25 cellular contexts compared by ENCODE assay signal in the genomic region with DNA sequence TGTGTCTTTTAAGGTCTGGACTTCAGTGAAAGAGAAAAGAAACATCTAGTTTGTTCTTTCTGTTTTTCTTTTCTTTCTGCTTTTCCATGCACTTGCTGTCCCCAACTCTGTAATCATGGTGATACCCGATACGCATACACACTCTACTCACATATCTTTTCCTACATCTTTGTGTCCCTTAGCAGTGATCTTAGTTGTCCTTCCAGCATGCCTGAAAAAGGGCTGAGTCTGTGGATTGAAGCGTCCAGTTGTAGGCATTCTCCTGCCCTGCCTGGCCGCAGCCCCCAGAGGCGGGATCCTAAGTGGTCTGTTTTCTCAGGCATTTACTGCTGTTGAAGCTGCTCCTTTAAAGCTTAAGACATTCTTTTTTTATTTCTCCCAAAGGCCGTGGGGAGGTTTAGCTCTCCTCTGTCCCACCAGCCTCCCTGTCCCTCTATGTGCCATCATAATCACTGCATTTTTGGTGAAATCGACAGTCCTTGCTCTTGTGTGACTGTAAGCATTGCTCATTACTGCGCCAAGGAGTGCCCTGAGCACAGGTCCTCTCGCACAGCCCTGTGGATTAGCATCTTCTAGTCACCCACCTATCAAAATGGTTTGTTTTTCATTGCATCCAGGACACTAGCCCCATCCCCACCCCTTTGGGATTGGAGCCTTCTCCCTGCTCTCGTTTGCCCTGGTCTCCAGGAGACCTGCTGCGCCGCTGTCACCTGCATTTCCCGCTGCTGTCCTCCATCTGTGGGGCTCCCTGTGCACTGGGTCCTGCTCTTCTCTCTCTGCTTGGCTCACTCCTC. TPM values are rescaled to one million over a fixed set of nuclear protein-coding genes. Genes with fewer than 3 reads are reported as not detected.
DNase-seq lines count a peak whose midpoint lies in the region; ATAC-seq, FAIRE-seq and TF ChIP-seq lines count a peak whose summit lies in the region.
"Had no signal": no experiment of that assay in that cellular context is flagged by ENCODE, and none has a peak within 500 bp of the region (broad histone marks: within the 10 kb centered on the region; RNA-seq: fewer than 3 reads in every experiment).

No MANE protein-coding gene starts in this region.

- H2BK15ac ChIP-seq in H9 (ENCODE audit: low read depth, low read length), result no peak overlapping the region
- H2BK15ac ChIP-seq in H1 (ENCODE audit: low read length), result no peak overlapping the region

- H3K4ac ChIP-seq in H9 (ENCODE audit: low read depth, low read length) (no peak overlapping the region), H1 (replicated peaks; ENCODE audit: insufficient read length, low read depth, low read length) (no peak overlapping the region)

- peak overlapping the region; percentile 32; the same call in 1 of the 2 replicates for H3K27ac ChIP-seq in BLaER1
- H3K27ac ChIP-seq in H9 (ENCODE audit: insufficient read length, low read depth, low read length), result no peak overlapping the region
- no peak overlapping the region for H3K27ac ChIP-seq in H1 (ENCODE audit: low read depth, low read length)
- peak overlapping the region; percentile 63 for H3K27ac ChIP-seq in neural progenitor cell
- H3K27ac ChIP-seq: breast epithelium had no signal

- ATAC-seq in GM18858 (IDR thresholded peaks at IDR 0.05; ENCODE audit: unreplicated experiment) (no peak), HG03025 (IDR thresholded peaks at IDR 0.05; ENCODE audit: low FRiP score, unreplicated experiment) (no peak)
- ATAC-seq: Panc1 had no signal

- no peak overlapping the region for H3T11ph ChIP-seq in H9 (ENCODE audit: low read length)

- H4K5ac ChIP-seq in H9 (ENCODE audit: insufficient read length, low read depth, low read length) (no peak overlapping the region), H1 (ENCODE audit: insufficient read length, low read depth, low read length) (no peak overlapping the region)

- H2AFZ ChIP-seq in H9 (ENCODE audit: low read length), result no peak overlapping the region
- H2AFZ ChIP-seq in H1 (ENCODE audit: low read length), result no peak overlapping the region
- no peak overlapping the region for H2AFZ ChIP-seq in neural progenitor cell (replicated peaks)

- H4K91ac ChIP-seq in H9 (ENCODE audit: insufficient read length, low read depth, low read length), result no peak overlapping the region
- H4K91ac ChIP-seq in H1 (replicated peaks; ENCODE audit: insufficient read length, low read length), result no peak overlapping the region

- H3K9me3 Mint-ChIP-seq in H9 (no peaks in the 10 kb centered on the region), neural progenitor cell (peaks cover 24% of the 10 kb centered on the region)

- H3K9ac ChIP-seq in BLaER1, result no peak overlapping the region
- H3K9ac ChIP-seq in H9 (ENCODE audit: extremely low read depth, insufficient read length, low read length), result no peak overlapping the region
- H3K9ac ChIP-seq in H1 (replicated peaks in 1 of 4; ENCODE audit: extremely low read depth in 1 of 4, low read depth in 3 of 4, low read length in 3 of 4), result no peak overlapping the region; a peak in 1 of 7 replicates
- H3K9ac ChIP-seq in neural progenitor cell, result no peak overlapping the region

- CTCF ChIA-PET in H1 (lab: Charles Lee; ENCODE audit: partially characterized antibody), result interaction anchor here (0.9 to 1.0 kb wide), 2 partner anchors 20 to 27 kb away, joined by 3 to 4 read pairs; no protein-coding TSS in a partner anchor

- H3K36me3 Mint-ChIP-seq in H9 (ENCODE audit: insufficient read depth in 1 of 3, low read depth in 3 of 3) (no peaks in the 10 kb centered on the region; a peak in 1 of 7 replicates), neural progenitor cell (peaks cover 26% of the 10 kb centered on the region)

- H2BK120ac ChIP-seq in H9 (ENCODE audit: low read depth, low read length, poor library complexity, severe bottlenecking), result no peak overlapping the region
- no peak overlapping the region for H2BK120ac ChIP-seq in H1 (replicated peaks; ENCODE audit: low read depth, low read length)

- POLR2A ChIA-PET in H1 (lab: Charles Lee; ENCODE audit: partially characterized antibody), result no interaction called here

- no peak for TF ChIP-seq EP300 in H1 (IDR thresholded peaks at IDR 0.05; ENCODE audit: borderline replicate concordance in 1 of 2, low read depth in 2 of 2, low read length in 2 of 2)

- H3K18ac ChIP-seq in H9 (ENCODE audit: insufficient read length, low read depth, low read length), result no peak overlapping the region
- H3K18ac ChIP-seq in H1 (ENCODE audit: extremely low read depth, low read length), result no peak overlapping the region

- H3K56ac ChIP-seq in H9 (ENCODE audit: insufficient read length, low read depth, low read length), result no peak overlapping the region
- H3K56ac ChIP-seq in H1 (replicated peaks; ENCODE audit: insufficient read length, low read depth, low read length), result no peak overlapping the region

- H3F3A ChIP-seq in neural progenitor cell (ENCODE audit: low read depth), result peaks cover 29% of the 10 kb centered on the region

- peak overlapping the region in 1 of 3 experiments; percentile 12; a peak in 2 of 7 replicates for H3K27ac Mint-ChIP-seq in H9
- no peak overlapping the region for H3K27ac Mint-ChIP-seq in neural progenitor cell
- H3K27ac Mint-ChIP-seq: HFFc6 had no signal

- H2BK5ac ChIP-seq in H9 (ENCODE audit: insufficient read length, low read length) (no peak overlapping the region), H1 (ENCODE audit: low read depth, low read length) (no peak overlapping the region)

- H3K4me3 ChIP-seq in BLaER1 (peak overlapping the region; percentile 24; the same call in 1 of the 2 replicates), H1 (ENCODE audit: extremely low read depth in 1 of 4, insufficient read depth in 2 of 4, low read depth in 3 of 4, low read length in 4 of 4) (no peak overlapping the region), neural progenitor cell (no peak overlapping the region)
- H3K4me3 ChIP-seq: breast epithelium, lung had no signal

- H3K27me3 Mint-ChIP-seq in H9 (ENCODE audit: low read depth), result peaks cover 2% of the 10 kb centered on the region; the same call in 1 of the 2 replicates
- H3K27me3 Mint-ChIP-seq in neural progenitor cell (ENCODE audit: insufficient read depth, low read depth), result no peaks in the 10 kb centered on the region

- H3K23me2 ChIP-seq in H9 (ENCODE audit: insufficient read length, low read depth, low read length, poor library complexity, severe bottlenecking), result peaks cover 6% of the 10 kb centered on the region
- H3K23me2 ChIP-seq in H1 (ENCODE audit: low read depth, low read length), result peaks cover 8% of the 10 kb centered on the region; the same call in 1 of the 2 replicates

- H2BK12ac ChIP-seq in H9 (ENCODE audit: insufficient read length, low read depth, low read length), result no peak overlapping the region
- H2BK12ac ChIP-seq in H1 (ENCODE audit: low read depth, low read length), result no peak overlapping the region

- TF ChIP-seq CTCF in H9 (conservative IDR thresholded peaks at IDR 0.05), result no peak
- no peak for TF ChIP-seq CTCF in H1 (IDR thresholded peaks at IDR 0.05; ENCODE audit: control extremely low read depth in 1 of 3, insufficient read depth in 1 of 3, low read depth in 1 of 3, low read length in 3 of 3)
- TF ChIP-seq CTCF in neural progenitor cell (IDR thresholded peaks at IDR 0.05), result no peak

- no peak overlapping the region for H2AK5ac ChIP-seq in H9 (ENCODE audit: insufficient read length, low read length)
- H2AK5ac ChIP-seq in H1 (ENCODE audit: low read depth, low read length), result no peak overlapping the region

- TF ChIP-seq RAD21 in H1 (IDR thresholded peaks at IDR 0.05 in 1 of 2, conservative IDR thresholded peaks at IDR 0.05 in 1 of 2; ENCODE audit: low read depth in 2 of 2, low read length in 2 of 2), result no peak

- WGBS in H9 (ENCODE audit: extremely low coverage, insufficient read length, low lambda C conversion rate), result no CpG with 5 or more reads among the region's 13 CpGs
- 93% methylated on average over 13 of the region's 13 CpGs; no CpG with 5 or more reads in 1 of the 2 experiments for WGBS in H1 (ENCODE audit: extremely low coverage in 1 of 2, insufficient coverage in 1 of 2, insufficient read length in 1 of 2, insufficient replicate concordance in 2 of 2, low coverage in 1 of 2, low lambda C conversion rate in 2 of 2, missing lambda C conversion rate in 1 of 2), 2 experiments

- H3K4me1 ChIP-seq in BLaER1 (peaks cover 86% of the 10 kb centered on the region), H9 (ENCODE audit: insufficient read depth, low read length) (no peaks in the 10 kb centered on the region), H1 (replicated peaks in 1 of 4; ENCODE audit: control insufficient read depth in 3 of 4, insufficient read depth in 4 of 4, low read length in 3 of 4) (peaks cover 0 to 12% (median 8%) of the 10 kb centered on the region in 4 experiments; a peak in 5 of 7 replicates), neural progenitor cell (peaks cover 55% of the 10 kb centered on the region)

- no peak overlapping the region for H4K8ac ChIP-seq in H9 (replicated peaks; ENCODE audit: insufficient read length, low read depth, low read length)
- 0 out of 2 replicates have a peak overlapping the region, but pooled peaks have one; percentile 21 for H4K8ac ChIP-seq in H1 (ENCODE audit: extremely low read depth, insufficient read depth, low read length)

- H3K27me3 ChIP-seq in BLaER1 (no peaks in the 10 kb centered on the region), H9 (ENCODE audit: insufficient read depth, low read length) (no peaks in the 10 kb centered on the region), H1 (replicated peaks in 1 of 4; ENCODE audit: control insufficient read depth in 3 of 4, extremely low read depth in 1 of 4, insufficient read depth in 3 of 4, low read length in 3 of 4) (peaks cover 0 to 5% (median 0%) of the 10 kb centered on the region in 4 experiments; a peak in 3 of 7 replicates), neural progenitor cell (no peaks in the 10 kb centered on the region)
- H3K27me3 ChIP-seq: breast epithelium had no signal

- peaks cover 23% of the 10 kb centered on the region for H3K9me3 ChIP-seq in BLaER1
- no peaks in the 10 kb centered on the region for H3K9me3 ChIP-seq in H9 (ENCODE audit: control insufficient read depth, low read depth, low read length)
- H3K9me3 ChIP-seq in H1 (ENCODE audit: insufficient read depth in 2 of 2, low read depth in 1 of 2, low read length in 1 of 2), result no peaks in the 10 kb centered on the region
- no peaks in the 10 kb centered on the region for H3K9me3 ChIP-seq in neural progenitor cell (ENCODE audit: low read depth)

- H2BK20ac ChIP-seq in H9 (ENCODE audit: low read depth, low read length, poor library complexity, severe bottlenecking) (no peak overlapping the region), H1 (ENCODE audit: low read length) (no peak overlapping the region)

- H4K20me1 ChIP-seq in BLaER1 (peaks cover 84% of the 10 kb centered on the region), H9 (ENCODE audit: control insufficient read depth, insufficient read depth, insufficient read length) (peaks cover 3% of the 10 kb centered on the region), H1 (replicated peaks in 1 of 2; ENCODE audit: control insufficient read depth in 1 of 2, insufficient read depth in 2 of 2, low read length in 2 of 2) (peaks cover 4 to 16% of the 10 kb centered on the region in 2 experiments), neural progenitor cell (ENCODE audit: low read depth) (peaks cover 62% of the 10 kb centered on the region)

- peaks cover 24% of the 10 kb centered on the region for H3K36me3 ChIP-seq in BLaER1
- no peaks in the 10 kb centered on the region for H3K36me3 ChIP-seq in H1 (ENCODE audit: control insufficient read depth in 2 of 4, insufficient read depth in 4 of 4, low read length in 3 of 4)
- H3K36me3 ChIP-seq in neural progenitor cell, result no peaks in the 10 kb centered on the region
- H3K36me3 ChIP-seq: breast epithelium had no signal

- H3K4me1 Mint-ChIP-seq in H9 (peaks cover 34 to 50% of the 10 kb centered on the region in 2 experiments), neural progenitor cell (peaks cover 56% of the 10 kb centered on the region)

- H3K79me2 ChIP-seq in H9 (ENCODE audit: insufficient read depth, low read length) (no peaks in the 10 kb centered on the region), H1 (ENCODE audit: control insufficient read depth in 1 of 2, insufficient read depth in 2 of 2, low read length in 2 of 2) (no peaks in the 10 kb centered on the region; a peak in 2 of 4 replicates), neural progenitor cell (ENCODE audit: low read depth) (peaks cover 88% of the 10 kb centered on the region)

- no peak for FAIRE-seq in H1 (lab: Jason Lieb, UNC)
- FAIRE-seq: islet of Langerhans had no signal

- H3K14ac ChIP-seq in H9 (ENCODE audit: insufficient read depth, low read length) (no peak overlapping the region), H1 (ENCODE audit: insufficient read length) (no peak overlapping the region)

- no peak overlapping the region for H3K4me3 Mint-ChIP-seq in H9
- H3K4me3 Mint-ChIP-seq in neural progenitor cell, result no peak overlapping the region
- H3K4me3 Mint-ChIP-seq: HFFc6 had no signal

- H3K23ac ChIP-seq in H9 (ENCODE audit: insufficient read length, low read depth, low read length) (no peak overlapping the region), H1 (ENCODE audit: insufficient read length) (no peak overlapping the region)

- H3K79me1 ChIP-seq in H9 (ENCODE audit: insufficient read depth, low read depth, low read length, poor library complexity, severe bottlenecking) (no peaks in the 10 kb centered on the region), H1 (ENCODE audit: low read depth, low read length) (peaks cover 4% of the 10 kb centered on the region)

- H3K4me2 ChIP-seq in BLaER1, result peak overlapping the region; percentile 96
- H3K4me2 ChIP-seq in H9 (ENCODE audit: insufficient read depth, insufficient read length, low read length), result no peak overlapping the region
- H3K4me2 ChIP-seq in H1 (ENCODE audit: insufficient read depth in 1 of 2, low read depth in 2 of 2, low read length in 2 of 2), result no peak overlapping the region
- H3K4me2 ChIP-seq in neural progenitor cell, result peak overlapping the region; percentile 46

- DNase-seq in H9 (peak; percentile 27), H1 (ENCODE audit: low read depth in 1 of 2, low spot score in 2 of 2) (peak in 1 of 2 experiments; percentile 42), neural progenitor cell (ENCODE audit: low spot score) (no peak), LoVo (ENCODE audit: low spot score) (no peak), NCI-H2081 treated with DMSO at 0.1 percent for 48 hours (lab: John Stamatoyannopoulos, UW) (no peak)
- DNase-seq: ACHN; activated naive CD4-positive, alpha-beta T cell; activated T-cell treated with anti-CD3 and anti-CD28 coated beads for 4 hours; amniotic stem cell; Calu3; HFFc6; KG1; NCI-H2171; NCI-H526; retina; SHP77 treated with DMSO at 0.1 percent for 48 hours; T1000 had no signal

- no peak for TF ChIP-seq POLR2A in H1 (IDR thresholded peaks at IDR 0.05; ENCODE audit: control extremely low read depth in 1 of 2, low read depth in 2 of 2, low read length in 2 of 2)

RNA-seq across cellular contexts. Expression of gene RGS12, which starts 4.4 kb away (rescaled TPM):
- total RNA-seq in H9 (2021) (14.0 and 16.9 TPM in 2 replicates), neural progenitor cell (ENCODE audit: low replicate concordance) (36.6 and 140 TPM in 2 replicates)
- 16.3 and 16.4 TPM in 2 replicates for total RNA-seq in H1 (2021; fragmentation: NEBNext Ultra II Directional; extraction: Animal tissue kit (Norgen Biotek cat#: 25700))
- 6.0 and 10.7 TPM in 2 replicates for polyA plus RNA-seq in H1 (2011; rRNA removed)
- polyA plus RNA-seq in H1 (2011; cell fraction: cytosol; rRNA removed), result 10.1 TPM
- polyA plus RNA-seq in H1 (2011; cell fraction: nucleus; rRNA removed), result 30.0 TPM
- 12.7 to 26.6 TPM (median 20.0 TPM) in 4 replicates for polyA plus RNA-seq in H1 (2012, experiment 1 of 2)
- 17.8 TPM for polyA plus RNA-seq in H1 (2012, experiment 2 of 2)
- polyA plus RNA-seq in H1 (2013, experiment 1 of 2), result 10.6 TPM
- polyA plus RNA-seq in H1 (2013, experiment 2 of 2), result 10.3 TPM
- 10.8 and 12.0 TPM in 2 replicates for polyA minus RNA-seq in H1 (2011; rRNA and poly(A)+ RNA removed)
- 15.5 TPM for polyA minus RNA-seq in H1 (2011; cell fraction: cytosol; rRNA and poly(A)+ RNA removed)
- 28.6 TPM for polyA minus RNA-seq in H1 (2011; cell fraction: nucleus; rRNA and poly(A)+ RNA removed)

RNA-seq across cellular contexts. Expression of gene MSANTD1, which starts 48.3 kb away (rescaled TPM):
- total RNA-seq in H9 (2021), result 0.83 and 0.86 TPM in 2 replicates
- total RNA-seq in H1 (2021; fragmentation: NEBNext Ultra II Directional; extraction: Animal tissue kit (Norgen Biotek cat#: 25700)), result 0.45 and 0.78 TPM in 2 replicates
- 0.23 and 0.39 TPM in 2 replicates for polyA plus RNA-seq in H1 (2011; rRNA removed)
- 0.28 TPM for polyA plus RNA-seq in H1 (2011; cell fraction: cytosol; rRNA removed)
- 1.7 TPM for polyA plus RNA-seq in H1 (2011; cell fraction: nucleus; rRNA removed)
- polyA plus RNA-seq in H1 (2012, experiment 1 of 2), result 0.15 to 0.43 TPM (median 0.34 TPM) in 4 replicates
- polyA plus RNA-seq in H1 (2012, experiment 2 of 2), result not detected
- polyA plus RNA-seq in H1 (2013, experiment 1 of 2), result 0.22 TPM
- 0.15 TPM for polyA plus RNA-seq in H1 (2013, experiment 2 of 2)
- polyA minus RNA-seq in H1 (2011; rRNA and poly(A)+ RNA removed), result 0.12 and 0.28 TPM in 2 replicates
- polyA minus RNA-seq in H1 (2011; cell fraction: cytosol; rRNA and poly(A)+ RNA removed), result not detected
- polyA minus RNA-seq in H1 (2011; cell fraction: nucleus; rRNA and poly(A)+ RNA removed), result 1.6 TPM
- total RNA-seq in neural progenitor cell (ENCODE audit: low replicate concordance), result 0.17 and 0.25 TPM in 2 replicates
- polyA plus RNA-seq: fibroblast of lung had no signal

Comparison
In these comparisons a context has a peak if more than half of its experiments do, and no peak if none do; other contexts are left out.
1. H3K27ac ChIP-seq: peak in BLaER1 (single experiment) and neural progenitor cell (single experiment); none in H9 (single experiment) and H1 (single experiment).
2. H3K4me2 ChIP-seq: peak in BLaER1 (single experiment) and neural progenitor cell (single experiment); none in H9 (single experiment) and H1 (0 of 2).